13 cellular contexts compared by ENCODE assay signal in genomic region chr14:69132513-69133181, GRCh38. TPM values are rescaled to one million over a fixed set of nuclear protein-coding genes. Genes with fewer than 3 reads are reported as not detected.
DNase-seq lines count a peak whose midpoint lies in the region; ATAC-seq, FAIRE-seq and TF ChIP-seq lines count a peak whose summit lies in the region.
"Had no signal": no experiment of that assay in that cellular context is flagged by ENCODE, and none has a peak within 500 bp of the region (broad histone marks: within the 10 kb centered on the region; RNA-seq: fewer than 3 reads in every experiment).

No MANE protein-coding gene starts in this region.

- DNase-seq in CD4-positive, alpha-beta T cell = no peak
- DNase-seq in IMR-90 (no peak), astrocyte (ENCODE audit: low read depth) (peak; percentile 63), medulla oblongata (ENCODE audit: extremely low spot score) (no peak), coronary artery (ENCODE audit: low spot score) (no peak), islet precursor cell (no peak), NCI-H1092 treated with DMSO at 0.1 percent for 48 hours (lab: John Stamatoyannopoulos, UW) (no peak)
- DNase-seq: NCI-H1436, Peyer's patch had no signal

- no peak overlapping the region for H4K91ac ChIP-seq in IMR-90 (ENCODE audit: insufficient read depth, low read depth, low read length)

- 0 out of 2 replicates have a peak overlapping the region, but pooled peaks have one; percentile 23 for H2AK5ac ChIP-seq in IMR-90 (ENCODE audit: low read depth, low read length)

- CTCF ChIA-PET in CD4-positive, alpha-beta T cell (lab: Charles Lee) = interaction anchor here (1.3 to 5.6 kb wide), 3 partner anchors 12 to 20 kb away, joined by 3 to 62 read pairs (median 4); partner anchors contain the start of gene DCAF5
- CTCF ChIA-PET in IMR-90 (lab: Yijun Ruan, JAX) = interaction anchor here (0.6 to 1.1 kb wide), 2 partner anchors 15 to 18 kb away, joined by 3 to 5 read pairs; no protein-coding TSS in a partner anchor

- POLR2A ChIA-PET in CD4-positive, alpha-beta T cell (lab: Charles Lee) = interaction anchor here (1.0 to 1.7 kb wide), 3 partner anchors 12 to 20 kb away, joined by 3 to 4 read pairs (median 4); partner anchors contain the start of gene DCAF5
- POLR2A ChIA-PET in IMR-90 (lab: Charles Lee; ENCODE audit: unreplicated experiment) = interaction anchor here (1.0 kb wide), 1 partner anchor 10 kb away, joined by 4 read pairs; no protein-coding TSS in a partner anchor

- H2BK15ac ChIP-seq in IMR-90 (ENCODE audit: low read depth, low read length) = no peak overlapping the region

- H3K23ac ChIP-seq in IMR-90 (ENCODE audit: low read depth, low read length) = no peak overlapping the region

- no peak overlapping the region for H3K18ac ChIP-seq in IMR-90 (ENCODE audit: low read depth, low read length)

- no peaks in the 10 kb centered on the region for H3K9me3 Mint-ChIP-seq in CD4-positive, alpha-beta T cell
- H3K9me3 Mint-ChIP-seq in astrocyte (ENCODE audit: unreplicated experiment) = no peaks in the 10 kb centered on the region

- peaks cover 20 to 77% of the 10 kb centered on the region in 2 experiments for H3K79me1 ChIP-seq in IMR-90 (ENCODE audit: low read depth in 1 of 2, low read length in 2 of 2)

- no peak overlapping the region for H3K9ac ChIP-seq in IMR-90 (ENCODE audit: low read depth, low read length)
- peak overlapping the region; percentile 29 for H3K9ac ChIP-seq in astrocyte (ENCODE audit: low read length)

- H4K8ac ChIP-seq in IMR-90 (ENCODE audit: low read depth in 2 of 2, low read length in 2 of 2) = peak overlapping the region in 1 of 2 experiments; percentile 41; a peak in 1 of 4 replicates

- ATAC-seq in CD4-positive, alpha-beta T cell (ENCODE audit: poor library complexity) = no peak
- no peak for ATAC-seq in IMR-90 (ENCODE audit: low read depth)

- peaks cover 76% of the 10 kb centered on the region for H3K79me2 ChIP-seq in astrocyte (ENCODE audit: insufficient read depth, low read length)

- dilution Hi-C loops in IMR-90 (cut with HindIII; ENCODE audit: low sequenced_read_pairs, unreplicated experiment) = no loop called here

- intact Hi-C loops in CD4-positive, alpha-beta T cell (cut with DNase I, micrococcal nuclease) = loop anchor here in 1 of 2 experiments (5.0 kb wide), 1 partner anchor 75 kb away; no protein-coding TSS in a partner anchor
- intact Hi-C loops in IMR-90 (cut with micrococcal nuclease) = no loop called here

- H3K4ac ChIP-seq in IMR-90 (ENCODE audit: low read depth, low read length) = no peak overlapping the region; the same call in 1 of the 2 replicates

- H3K27ac ChIP-seq in CD4-positive, alpha-beta T cell (ENCODE audit: low read depth, low read length) = no peak overlapping the region
- H3K27ac ChIP-seq in IMR-90 (ENCODE audit: insufficient read depth, low read length) (no peak overlapping the region), astrocyte (ENCODE audit: low read depth, low read length) (peak overlapping the region; percentile 72), mesodermal cell (ENCODE audit: low read depth, low read length, severe bottlenecking) (peak overlapping the region; percentile 64), coronary artery (no peak overlapping the region)
- H3K27ac ChIP-seq: neutrophil, Peyer's patch had no signal

- no CpG with 5 or more reads among the region's 4 CpGs for WGBS in IMR-90 (ENCODE audit: extremely low coverage in 2 of 2, insufficient read length in 1 of 2), 2 experiments
- WGBS in mesodermal cell (ENCODE audit: insufficient coverage in 2 of 2), 2 experiments = 100% methylated on average over 1 to 2 of the region's 4 CpGs

- peaks cover 4% of the 10 kb centered on the region for H3K36me3 Mint-ChIP-seq in CD4-positive, alpha-beta T cell (ENCODE audit: low read depth)
- no peaks in the 10 kb centered on the region for H3K36me3 Mint-ChIP-seq in astrocyte (ENCODE audit: low read depth, unreplicated experiment)

- FAIRE-seq in astrocyte (lab: Jason Lieb, UNC) = no peak
- FAIRE-seq: D721Med, endometrium had no signal

- H3K27ac Mint-ChIP-seq in CD4-positive, alpha-beta T cell = peak overlapping the region; percentile 61
- peak overlapping the region; percentile 98 for H3K27ac Mint-ChIP-seq in astrocyte (ENCODE audit: unreplicated experiment)

- H3K4me3 ChIP-seq in IMR-90 (ENCODE audit: insufficient read depth, low read depth, low read length) (no peak overlapping the region), astrocyte (ENCODE audit: insufficient read depth, low read depth, low read length) (no peak overlapping the region), mesodermal cell (ENCODE audit: extremely low read depth, insufficient read depth, low read length, poor library complexity, severe bottlenecking) (no peak overlapping the region), coronary artery (no peak overlapping the region)
- H3K4me3 ChIP-seq: Peyer's patch had no signal

- H2AFZ ChIP-seq in IMR-90 (replicated peaks; ENCODE audit: low read length, poor library complexity) (no peak overlapping the region), astrocyte (ENCODE audit: low read depth, low read length) (no peak overlapping the region)

- in situ Hi-C loops in IMR-90 (cut with MboI; ENCODE audit: low sequenced_read_pairs) = no loop called here

- no peaks in the 10 kb centered on the region for H3K9me3 ChIP-seq in CD4-positive, alpha-beta T cell (ENCODE audit: control insufficient read depth, low read length)
- H3K9me3 ChIP-seq in IMR-90 (ENCODE audit: control insufficient read depth, insufficient read depth, low read length) (no peaks in the 10 kb centered on the region), astrocyte (ENCODE audit: insufficient read depth, low read depth, low read length) (no peaks in the 10 kb centered on the region), mesodermal cell (ENCODE audit: control insufficient read depth, low read length) (no peaks in the 10 kb centered on the region)
- H3K9me3 ChIP-seq: neutrophil, Peyer's patch had no signal

- no TSS peak for BruUV-seq in IMR-90 (replicated peaks; lab: Mats Ljungman, UMichigan)

- H2BK20ac ChIP-seq in IMR-90 (ENCODE audit: low read depth, low read length) = no peak overlapping the region; the same call in 1 of the 2 replicates

- no peak overlapping the region for H3K56ac ChIP-seq in IMR-90 (ENCODE audit: extremely low read depth, insufficient read depth, low read length)

- H3K4me1 Mint-ChIP-seq in CD4-positive, alpha-beta T cell (ENCODE audit: low read depth) = peaks cover 81% of the 10 kb centered on the region
- H3K4me1 Mint-ChIP-seq in astrocyte (ENCODE audit: low read depth, unreplicated experiment) = peaks cover 59% of the 10 kb centered on the region

- no peaks in the 10 kb centered on the region for H3K27me3 ChIP-seq in CD4-positive, alpha-beta T cell (ENCODE audit: control insufficient read depth, insufficient read depth, low read length)
- H3K27me3 ChIP-seq in IMR-90 (ENCODE audit: control insufficient read depth, insufficient read depth, low read length) (no peaks in the 10 kb centered on the region), astrocyte (ENCODE audit: insufficient read depth, low read length) (no peaks in the 10 kb centered on the region)
- H3K27me3 ChIP-seq: neutrophil, Peyer's patch had no signal

- no peak overlapping the region for H4K5ac ChIP-seq in IMR-90 (ENCODE audit: low read depth, low read length)

- no peak overlapping the region for H2BK120ac ChIP-seq in IMR-90 (ENCODE audit: low read depth, low read length)

- TF ChIP-seq RAD21 in IMR-90 (IDR thresholded peaks at IDR 0.05; ENCODE audit: low read length) = no peak

- H3K4me3 Mint-ChIP-seq in CD4-positive, alpha-beta T cell = no peak overlapping the region
- H3K4me3 Mint-ChIP-seq in astrocyte (ENCODE audit: unreplicated experiment) = peak overlapping the region; percentile 28

- TF ChIP-seq POLR2A in IMR-90 (IDR thresholded peaks at IDR 0.05; ENCODE audit: low read depth, low read length) = no peak

- peaks cover 12% of the 10 kb centered on the region for H3K9me1 ChIP-seq in IMR-90 (ENCODE audit: insufficient read depth, low read length)

- H3K36me3 ChIP-seq in IMR-90 (ENCODE audit: control insufficient read depth, insufficient read depth, low read length) (no peaks in the 10 kb centered on the region), astrocyte (ENCODE audit: insufficient read depth, low read length) (no peaks in the 10 kb centered on the region), mesodermal cell (ENCODE audit: control insufficient read depth, insufficient read depth, low read length) (no peaks in the 10 kb centered on the region)
- H3K36me3 ChIP-seq: neutrophil, Peyer's patch had no signal

- peaks cover 46% of the 10 kb centered on the region for H4K20me1 ChIP-seq in IMR-90 (ENCODE audit: insufficient read depth, low read length)
- H4K20me1 ChIP-seq in astrocyte (ENCODE audit: insufficient read depth, low read length) = peaks cover 91% of the 10 kb centered on the region

- no peak overlapping the region for H3K4me2 ChIP-seq in IMR-90 (ENCODE audit: low read depth, low read length)
- peak overlapping the region; percentile 61 for H3K4me2 ChIP-seq in astrocyte (ENCODE audit: low read length)

- no peak for TF ChIP-seq CTCF in CD4-positive, alpha-beta T cell (IDR thresholded peaks at IDR 0.05)
- TF ChIP-seq CTCF in IMR-90 (conservative IDR thresholded peaks at IDR 0.05; ENCODE audit: low read depth, low read length) = no peak
- no peak for TF ChIP-seq CTCF in astrocyte (IDR thresholded peaks at IDR 0.05; ENCODE audit: insufficient read depth, low read depth, low read length)
- TF ChIP-seq CTCF in coronary artery (IDR thresholded peaks at IDR 0.05) = no peak

- no peaks in the 10 kb centered on the region for H3K27me3 Mint-ChIP-seq in CD4-positive, alpha-beta T cell
- H3K27me3 Mint-ChIP-seq in astrocyte (ENCODE audit: low read depth, unreplicated experiment) = no peaks in the 10 kb centered on the region

- H2BK5ac ChIP-seq in IMR-90 (ENCODE audit: low read depth, low read length, poor library complexity, severe bottlenecking) = no peak overlapping the region

- peaks cover 11% of the 10 kb centered on the region for H3K4me1 ChIP-seq in IMR-90 (ENCODE audit: control insufficient read depth, insufficient read depth, low read length)
- H3K4me1 ChIP-seq in astrocyte (ENCODE audit: insufficient read depth, low read length) = peaks cover 37% of the 10 kb centered on the region
- peaks cover 24% of the 10 kb centered on the region for H3K4me1 ChIP-seq in mesodermal cell (ENCODE audit: control insufficient read depth, insufficient read depth, low read length, poor library complexity, severe bottlenecking)

- H2AK9ac ChIP-seq in IMR-90 (replicated peaks; ENCODE audit: low read depth, low read length, poor library complexity) = no peak overlapping the region

- H3K14ac ChIP-seq in IMR-90 (replicated peaks; ENCODE audit: low read depth, low read length) = no peak overlapping the region

RNA-seq across cellular contexts. Expression of gene DCAF5, which starts 20.3 kb away (rescaled TPM):
- 10 to 100 TPM; 60.9 to 61.5 TPM for total RNA-seq in CD4-positive, alpha-beta T cell
- total RNA-seq in IMR-90 (2012; rRNA removed) = 12.2 and 17.6 TPM in 2 replicates
- polyA plus RNA-seq in IMR-90 (2012; rRNA removed) = 29.9 and 30.4 TPM in 2 replicates
- polyA plus RNA-seq in IMR-90 (2012; cell fraction: cytosol; rRNA removed) = 21.1 and 22.7 TPM in 2 replicates
- polyA plus RNA-seq in IMR-90 (2012; cell fraction: nucleus; rRNA removed; ENCODE audit: low replicate concordance) = 90.6 and 91.2 TPM in 2 replicates
- total RNA-seq in astrocyte = 54.5 and 54.6 TPM in 2 replicates
- polyA plus RNA-seq in mesodermal cell (2013, experiment 1 of 2) = 36.2 TPM
- 32.1 TPM for polyA plus RNA-seq in mesodermal cell (2013, experiment 2 of 2)

RNA-seq across cellular contexts. Expression of gene EXD2, which starts 58.7 kb away (rescaled TPM):
- 1 to 10 TPM; 6.6 to 7.0 TPM for total RNA-seq in CD4-positive, alpha-beta T cell
- total RNA-seq in IMR-90 (2012; rRNA removed) = 12.8 and 13.3 TPM in 2 replicates
- 9.0 and 11.0 TPM in 2 replicates for polyA plus RNA-seq in IMR-90 (2012; rRNA removed)
- polyA plus RNA-seq in IMR-90 (2012; cell fraction: cytosol; rRNA removed) = 4.3 and 5.3 TPM in 2 replicates
- 4.1 and 11.0 TPM in 2 replicates for polyA plus RNA-seq in IMR-90 (2012; cell fraction: nucleus; rRNA removed; ENCODE audit: low replicate concordance)
- 28.7 and 30.7 TPM in 2 replicates for total RNA-seq in astrocyte
- 15.6 TPM for polyA plus RNA-seq in mesodermal cell (2013, experiment 1 of 2)
- 17.4 TPM for polyA plus RNA-seq in mesodermal cell (2013, experiment 2 of 2)

Comparison
In these comparisons a context has a peak if more than half of its experiments do, and no peak if none do; other contexts are left out.
1. H3K27ac ChIP-seq: peak in astrocyte (single experiment) and mesodermal cell (single experiment); none in CD4-positive, alpha-beta T cell (single experiment), IMR-90 (single experiment) and coronary artery (0 of 2).